1 cellular context compared by ENCODE assay signal in the genomic region with DNA sequence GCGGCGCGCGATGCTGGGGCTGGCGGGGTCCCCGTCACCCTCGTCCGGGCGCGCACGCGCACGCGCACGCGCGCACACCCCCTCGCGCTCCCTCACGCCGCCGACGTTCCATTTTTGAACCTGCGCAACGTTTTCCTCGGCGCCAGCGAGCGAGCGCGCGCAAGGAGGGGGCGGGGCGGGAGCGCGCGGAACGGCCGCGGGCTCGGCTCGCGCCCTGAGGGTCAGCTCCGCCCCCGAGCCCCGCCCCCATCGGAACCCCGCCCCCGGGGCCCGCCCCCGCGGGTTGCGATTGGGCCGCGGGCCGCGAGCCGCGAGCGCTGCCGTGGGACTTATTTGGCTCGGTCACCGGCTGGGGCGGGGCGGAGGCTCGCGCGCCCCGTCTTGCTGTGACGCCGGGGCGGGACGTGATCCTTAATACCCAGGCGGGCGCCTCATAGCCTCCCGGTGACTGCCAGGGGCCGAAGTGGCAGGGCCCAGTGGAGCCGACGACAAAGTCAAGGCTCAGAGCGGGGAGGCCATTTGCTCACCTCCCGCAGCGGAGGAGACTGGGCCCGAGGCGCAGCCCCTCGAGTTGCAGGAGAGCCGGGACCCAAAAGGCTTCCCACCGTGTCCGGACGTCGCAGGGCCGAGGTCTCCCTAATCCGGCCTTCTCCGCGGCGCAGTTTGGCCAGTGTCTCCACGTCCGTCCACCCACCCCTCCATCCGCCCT.
TF ChIP-seq lines count a peak whose summit lies in the region.

TSS of gene CBX7 (minus strand) at position 170 of the 709 bp plus-strand sequence. CDS start 236 bp downstream, outside the sequence.

TF ChIP-seq in HEK293, 187 proteins besides CTCF, POLR2A, EP300 and RAD21 (continued from another document and continues in another):
- TF ChIP-seq, protein P1, sequence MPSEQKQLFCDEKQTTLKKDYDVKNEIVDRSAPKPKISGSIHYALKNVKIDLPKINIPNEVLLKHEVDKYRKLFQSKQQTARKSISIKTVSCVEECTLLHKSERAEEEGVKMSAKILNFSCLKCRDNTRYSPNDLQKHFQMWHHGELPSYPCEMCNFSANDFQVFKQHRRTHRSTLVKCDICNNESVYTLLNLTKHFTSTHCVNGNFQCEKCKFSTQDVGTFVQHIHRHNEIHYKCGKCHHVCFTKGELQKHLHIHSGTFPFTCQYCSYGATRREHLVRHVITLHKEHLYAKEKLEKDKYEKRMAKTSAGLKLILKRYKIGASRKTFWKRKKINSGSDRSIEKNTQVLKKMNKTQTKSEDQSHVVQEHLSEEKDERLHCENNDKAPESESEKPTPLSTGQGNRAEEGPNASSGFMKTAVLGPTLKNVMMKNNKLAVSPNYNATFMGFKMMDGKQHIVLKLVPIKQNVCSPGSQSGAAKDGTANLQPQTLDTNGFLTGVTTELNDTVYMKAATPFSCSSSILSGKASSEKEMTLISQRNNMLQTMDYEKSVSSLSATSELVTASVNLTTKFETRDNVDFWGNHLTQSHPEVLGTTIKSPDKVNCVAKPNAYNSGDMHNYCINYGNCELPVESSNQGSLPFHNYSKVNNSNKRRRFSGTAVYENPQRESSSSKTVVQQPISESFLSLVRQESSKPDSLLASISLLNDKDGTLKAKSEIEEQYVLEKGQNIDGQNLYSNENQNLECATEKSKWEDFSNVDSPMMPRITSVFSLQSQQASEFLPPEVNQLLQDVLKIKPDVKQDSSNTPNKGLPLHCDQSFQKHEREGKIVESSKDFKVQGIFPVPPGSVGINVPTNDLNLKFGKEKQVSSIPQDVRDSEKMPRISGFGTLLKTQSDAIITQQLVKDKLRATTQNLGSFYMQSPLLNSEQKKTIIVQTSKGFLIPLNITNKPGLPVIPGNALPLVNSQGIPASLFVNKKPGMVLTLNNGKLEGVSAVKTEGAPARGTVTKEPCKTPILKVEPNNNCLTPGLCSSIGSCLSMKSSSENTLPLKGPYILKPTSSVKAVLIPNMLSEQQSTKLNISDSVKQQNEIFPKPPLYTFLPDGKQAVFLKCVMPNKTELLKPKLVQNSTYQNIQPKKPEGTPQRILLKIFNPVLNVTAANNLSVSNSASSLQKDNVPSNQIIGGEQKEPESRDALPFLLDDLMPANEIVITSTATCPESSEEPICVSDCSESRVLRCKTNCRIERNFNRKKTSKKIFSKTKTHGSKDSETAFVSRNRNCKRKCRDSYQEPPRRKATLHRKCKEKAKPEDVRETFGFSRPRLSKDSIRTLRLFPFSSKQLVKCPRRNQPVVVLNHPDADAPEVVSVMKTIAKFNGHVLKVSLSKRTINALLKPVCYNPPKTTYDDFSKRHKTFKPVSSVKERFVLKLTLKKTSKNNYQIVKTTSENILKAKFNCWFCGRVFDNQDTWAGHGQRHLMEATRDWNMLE (tag by site-specific recombination; conservative IDR thresholded peaks at IDR 0.05; ENCODE audit: low read depth), result no peak
- TF ChIP-seq HOXA7 (CRISPR knock-in tag; IDR thresholded peaks at IDR 0.05; ENCODE audit: borderline replicate concordance) (no peak), ZNF184 (tag by site-specific recombination; IDR thresholded peaks at IDR 0.05) (no peak), ZNF76 (tag by site-specific recombination; IDR thresholded peaks at IDR 0.05; ENCODE audit: borderline replicate concordance, low read depth) (no peak), ZNF596 (tag by site-specific recombination; IDR thresholded peaks at IDR 0.05) (no peak), ZNF266 (tag by site-specific recombination; IDR thresholded peaks at IDR 0.05; ENCODE audit: low read depth) (no peak), BCL11B (tag by site-specific recombination; IDR thresholded peaks at IDR 0.05; ENCODE audit: low read depth) (no peak), ZNF394 (tag by site-specific recombination; IDR thresholded peaks at IDR 0.05; ENCODE audit: borderline replicate concordance) (peak; percentile 34; the same call in 1 of the 2 replicates), ZNF423 (tag by site-specific recombination; IDR thresholded peaks at IDR 0.05) (no peak), ZNF26 (tag by site-specific recombination; IDR thresholded peaks at IDR 0.05) (no peak), ZNF501 (tag by site-specific recombination; IDR thresholded peaks at IDR 0.05) (no peak; the same call in 1 of the 2 replicates), ZNF24 (tag by site-specific recombination; IDR thresholded peaks at IDR 0.05) (no peak), ZXDB (tag by site-specific recombination; IDR thresholded peaks at IDR 0.05) (no peak), ZNF791 (tag by site-specific recombination; IDR thresholded peaks at IDR 0.05) (no peak), SCRT2 (tag by site-specific recombination; IDR thresholded peaks at IDR 0.05) (no peak), ZNF211 (tag by site-specific recombination; IDR thresholded peaks at IDR 0.05; ENCODE audit: low read depth) (no peak), ZNF114 (tag by site-specific recombination; IDR thresholded peaks at IDR 0.05) (no peak), ZNF660 (tag by site-specific recombination; IDR thresholded peaks at IDR 0.05) (no peak), REPIN1 (tag by site-specific recombination; IDR thresholded peaks at IDR 0.05; ENCODE audit: low read depth) (peak; percentile 26; the same call in 1 of the 2 replicates), ZNF175 (tag by site-specific recombination; IDR thresholded peaks at IDR 0.05) (no peak), RBAK (tag by site-specific recombination; IDR thresholded peaks at IDR 0.05) (no peak), ZNF19 (tag by site-specific recombination; IDR thresholded peaks at IDR 0.05; ENCODE audit: low read depth) (no peak), ZBTB26 (tag by site-specific recombination; optimal IDR thresholded peaks at IDR 0.05) (peak; percentile 71), ZFP69B (tag by site-specific recombination; IDR thresholded peaks at IDR 0.05) (0 out of 2 replicates have a peak, but pooled peaks have one; percentile 25), ZFP3 (tag by site-specific recombination; IDR thresholded peaks at IDR 0.05; ENCODE audit: low read depth) (no peak), ZNF560 (tag by site-specific recombination; IDR thresholded peaks at IDR 0.05; ENCODE audit: borderline replicate concordance) (no peak), SALL2 (tag by site-specific recombination; IDR thresholded peaks at IDR 0.05; ENCODE audit: borderline replicate concordance) (no peak), ZNF558 (tag by site-specific recombination; IDR thresholded peaks at IDR 0.05) (no peak), ZNF140 (tag by site-specific recombination; IDR thresholded peaks at IDR 0.05) (no peak), KLF1 (tag by site-specific recombination; IDR thresholded peaks at IDR 0.05) (peak; percentile 56; the same call in 1 of the 2 replicates), ZNF133 (tag by site-specific recombination; IDR thresholded peaks at IDR 0.05) (no peak), GLIS2 (tag by site-specific recombination; IDR thresholded peaks at IDR 0.05) (peak; percentile 70), ZNF10 (tag by site-specific recombination; IDR thresholded peaks at IDR 0.05) (no peak), KLF9 (tag by site-specific recombination; IDR thresholded peaks at IDR 0.05; ENCODE audit: low read depth) (peak; percentile 41; the same call in 1 of the 2 replicates), ZSCAN30 (tag by site-specific recombination; IDR thresholded peaks at IDR 0.05) (0 out of 2 replicates have a peak, but pooled peaks have one; percentile 22), ZNF843 (tag by site-specific recombination; IDR thresholded peaks at IDR 0.05) (no peak), ZBTB21 (tag by site-specific recombination; IDR thresholded peaks at IDR 0.05) (no peak; the same call in 1 of the 2 replicates), ZFHX2 (tag by site-specific recombination; conservative IDR thresholded peaks at IDR 0.05) (0 out of 2 replicates have a peak, but pooled peaks have one; percentile 6)
- TF ChIP-seq, protein P2, sequence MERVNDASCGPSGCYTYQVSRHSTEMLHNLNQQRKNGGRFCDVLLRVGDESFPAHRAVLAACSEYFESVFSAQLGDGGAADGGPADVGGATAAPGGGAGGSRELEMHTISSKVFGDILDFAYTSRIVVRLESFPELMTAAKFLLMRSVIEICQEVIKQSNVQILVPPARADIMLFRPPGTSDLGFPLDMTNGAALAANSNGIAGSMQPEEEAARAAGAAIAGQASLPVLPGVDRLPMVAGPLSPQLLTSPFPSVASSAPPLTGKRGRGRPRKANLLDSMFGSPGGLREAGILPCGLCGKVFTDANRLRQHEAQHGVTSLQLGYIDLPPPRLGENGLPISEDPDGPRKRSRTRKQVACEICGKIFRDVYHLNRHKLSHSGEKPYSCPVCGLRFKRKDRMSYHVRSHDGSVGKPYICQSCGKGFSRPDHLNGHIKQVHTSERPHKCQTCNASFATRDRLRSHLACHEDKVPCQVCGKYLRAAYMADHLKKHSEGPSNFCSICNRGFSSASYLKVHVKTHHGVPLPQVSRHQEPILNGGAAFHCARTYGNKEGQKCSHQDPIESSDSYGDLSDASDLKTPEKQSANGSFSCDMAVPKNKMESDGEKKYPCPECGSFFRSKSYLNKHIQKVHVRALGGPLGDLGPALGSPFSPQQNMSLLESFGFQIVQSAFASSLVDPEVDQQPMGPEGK (tag by site-specific recombination; IDR thresholded peaks at IDR 0.05), result peak; percentile 73
- TF ChIP-seq, protein P3, sequence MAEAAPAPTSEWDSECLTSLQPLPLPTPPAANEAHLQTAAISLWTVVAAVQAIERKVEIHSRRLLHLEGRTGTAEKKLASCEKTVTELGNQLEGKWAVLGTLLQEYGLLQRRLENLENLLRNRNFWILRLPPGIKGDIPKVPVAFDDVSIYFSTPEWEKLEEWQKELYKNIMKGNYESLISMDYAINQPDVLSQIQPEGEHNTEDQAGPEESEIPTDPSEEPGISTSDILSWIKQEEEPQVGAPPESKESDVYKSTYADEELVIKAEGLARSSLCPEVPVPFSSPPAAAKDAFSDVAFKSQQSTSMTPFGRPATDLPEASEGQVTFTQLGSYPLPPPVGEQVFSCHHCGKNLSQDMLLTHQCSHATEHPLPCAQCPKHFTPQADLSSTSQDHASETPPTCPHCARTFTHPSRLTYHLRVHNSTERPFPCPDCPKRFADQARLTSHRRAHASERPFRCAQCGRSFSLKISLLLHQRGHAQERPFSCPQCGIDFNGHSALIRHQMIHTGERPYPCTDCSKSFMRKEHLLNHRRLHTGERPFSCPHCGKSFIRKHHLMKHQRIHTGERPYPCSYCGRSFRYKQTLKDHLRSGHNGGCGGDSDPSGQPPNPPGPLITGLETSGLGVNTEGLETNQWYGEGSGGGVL (tag by site-specific recombination; IDR thresholded peaks at IDR 0.05), result no peak
- TF ChIP-seq, protein P4, sequence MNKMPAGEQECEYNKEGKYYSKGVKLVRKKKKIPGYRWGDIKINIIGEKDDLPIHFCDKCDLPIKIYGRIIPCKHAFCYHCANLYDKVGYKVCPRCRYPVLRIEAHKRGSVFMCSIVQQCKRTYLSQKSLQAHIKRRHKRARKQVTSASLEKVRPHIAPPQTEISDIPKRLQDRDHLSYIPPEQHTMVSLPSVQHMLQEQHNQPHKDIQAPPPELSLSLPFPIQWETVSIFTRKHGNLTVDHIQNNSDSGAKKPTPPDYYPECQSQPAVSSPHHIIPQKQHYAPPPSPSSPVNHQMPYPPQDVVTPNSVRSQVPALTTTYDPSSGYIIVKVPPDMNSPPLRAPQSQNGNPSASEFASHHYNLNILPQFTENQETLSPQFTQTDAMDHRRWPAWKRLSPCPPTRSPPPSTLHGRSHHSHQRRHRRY (tag by site-specific recombination; IDR thresholded peaks at IDR 0.05), result no peak
- TF ChIP-seq, protein P5, sequence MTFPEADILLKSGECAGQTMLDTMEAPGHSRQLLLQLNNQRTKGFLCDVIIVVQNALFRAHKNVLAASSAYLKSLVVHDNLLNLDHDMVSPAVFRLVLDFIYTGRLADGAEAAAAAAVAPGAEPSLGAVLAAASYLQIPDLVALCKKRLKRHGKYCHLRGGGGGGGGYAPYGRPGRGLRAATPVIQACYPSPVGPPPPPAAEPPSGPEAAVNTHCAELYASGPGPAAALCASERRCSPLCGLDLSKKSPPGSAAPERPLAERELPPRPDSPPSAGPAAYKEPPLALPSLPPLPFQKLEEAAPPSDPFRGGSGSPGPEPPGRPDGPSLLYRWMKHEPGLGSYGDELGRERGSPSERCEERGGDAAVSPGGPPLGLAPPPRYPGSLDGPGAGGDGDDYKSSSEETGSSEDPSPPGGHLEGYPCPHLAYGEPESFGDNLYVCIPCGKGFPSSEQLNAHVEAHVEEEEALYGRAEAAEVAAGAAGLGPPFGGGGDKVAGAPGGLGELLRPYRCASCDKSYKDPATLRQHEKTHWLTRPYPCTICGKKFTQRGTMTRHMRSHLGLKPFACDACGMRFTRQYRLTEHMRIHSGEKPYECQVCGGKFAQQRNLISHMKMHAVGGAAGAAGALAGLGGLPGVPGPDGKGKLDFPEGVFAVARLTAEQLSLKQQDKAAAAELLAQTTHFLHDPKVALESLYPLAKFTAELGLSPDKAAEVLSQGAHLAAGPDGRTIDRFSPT (tag by site-specific recombination; IDR thresholded peaks at IDR 0.05), result peak; percentile 65
- TF ChIP-seq, protein P6, sequence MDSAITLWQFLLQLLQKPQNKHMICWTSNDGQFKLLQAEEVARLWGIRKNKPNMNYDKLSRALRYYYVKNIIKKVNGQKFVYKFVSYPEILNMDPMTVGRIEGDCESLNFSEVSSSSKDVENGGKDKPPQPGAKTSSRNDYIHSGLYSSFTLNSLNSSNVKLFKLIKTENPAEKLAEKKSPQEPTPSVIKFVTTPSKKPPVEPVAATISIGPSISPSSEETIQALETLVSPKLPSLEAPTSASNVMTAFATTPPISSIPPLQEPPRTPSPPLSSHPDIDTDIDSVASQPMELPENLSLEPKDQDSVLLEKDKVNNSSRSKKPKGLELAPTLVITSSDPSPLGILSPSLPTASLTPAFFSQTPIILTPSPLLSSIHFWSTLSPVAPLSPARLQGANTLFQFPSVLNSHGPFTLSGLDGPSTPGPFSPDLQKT (IDR thresholded peaks at IDR 0.05; ENCODE audit: borderline replicate concordance, low read depth, low read length), result no peak
